In the genomic region with DNA sequence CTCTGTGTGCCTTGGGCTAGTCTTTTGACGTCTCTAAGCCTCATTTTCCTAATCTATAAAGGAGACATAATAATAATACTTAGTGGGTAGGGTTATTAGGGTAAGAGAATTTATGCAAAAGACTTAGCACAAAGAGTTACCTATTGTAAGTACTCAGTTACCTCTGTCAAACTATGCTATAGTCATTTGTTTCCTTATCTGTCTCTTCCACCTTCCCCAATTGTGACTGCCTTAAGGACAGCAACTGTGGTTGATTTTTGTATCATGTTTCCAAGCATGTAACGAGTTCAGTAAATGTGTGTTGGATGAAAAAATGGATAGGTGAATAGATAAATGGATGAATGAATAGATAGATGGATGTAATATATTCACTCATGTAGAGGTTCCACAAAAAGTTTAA, we compare ENCODE assay signal across 33 cellular contexts. TPM values are rescaled to one million over a fixed set of nuclear protein-coding genes. Genes with fewer than 3 reads are reported as not detected.
DNase-seq lines count a peak whose midpoint lies in the region; ATAC-seq, FAIRE-seq and TF ChIP-seq lines count a peak whose summit lies in the region.
"Had no signal": no experiment of that assay in that cellular context is flagged by ENCODE, and none has a peak within 500 bp of the region (broad histone marks: within the 10 kb centered on the region; RNA-seq: fewer than 3 reads in every experiment).

No MANE protein-coding gene starts in this region.

- no peak for FAIRE-seq in HepG2 (lab: Jason Lieb, UNC)
- peak; percentile 6 for FAIRE-seq in K562 (lab: Jason Lieb, UNC)
- FAIRE-seq: A204.1, A549, D721Med had no signal

- H2AFZ ChIP-seq in HepG2 (ENCODE audit: low read length) (no peak overlapping the region), K562 (ENCODE audit: low read depth, low read length) (0 out of 2 replicates have a peak overlapping the region, but pooled peaks have one; percentile 9)

- in situ Hi-C loops in HepG2 (cut with HindIII; ENCODE audit: extremely low pct_ligation_motif_present, low pct_unique_long_range_greater_than_20kb): no loop called here
- in situ Hi-C loops in K562 (cut with MboI): no loop called here

- CTCF ChIA-PET in HepG2 (lab: Yijun Ruan, JAX; ENCODE audit: low intra/inter-chr PET ratio, low total read pairs): no interaction called here
- CTCF ChIA-PET in K562 (lab: Yijun Ruan, JAX; ENCODE audit: low intra/inter-chr PET ratio): no interaction called here

- BruUV-seq in HepG2 (replicated peaks; lab: Mats Ljungman, UMichigan) (no TSS peak), K562 (replicated peaks; lab: Mats Ljungman, UMichigan) (no TSS peak)

- TF ChIP-seq CTCF in right lobe of liver (IDR thresholded peaks at IDR 0.05): no peak
- TF ChIP-seq CTCF in HepG2 (CRISPR knock-in tag; IDR thresholded peaks at IDR 0.05): no peak
- TF ChIP-seq CTCF in K562 (IDR thresholded peaks at IDR 0.05 in 2 of 3, conservative IDR thresholded peaks at IDR 0.05 in 1 of 3; ENCODE audit: insufficient read depth in 2 of 3, low read depth in 1 of 3, low read length in 3 of 3): no peak

- no peak for TF ChIP-seq EP300 in HepG2 (IDR thresholded peaks at IDR 0.05; ENCODE audit: low read depth in 2 of 2, low read length in 2 of 2)
- TF ChIP-seq EP300 in HepG2 (CRISPR knock-in tag; IDR thresholded peaks at IDR 0.05; ENCODE audit: borderline replicate concordance): no peak
- no peak for TF ChIP-seq EP300 in K562 (IDR thresholded peaks at IDR 0.05; ENCODE audit: low read length)

- H3K79me2 ChIP-seq in HepG2 (ENCODE audit: insufficient read depth, low read length): no peaks in the 10 kb centered on the region
- no peaks in the 10 kb centered on the region for H3K79me2 ChIP-seq in K562 (ENCODE audit: control insufficient read depth, insufficient read depth, low read length)

- H3K4me3 ChIP-seq in right lobe of liver (no peak overlapping the region), HepG2 (replicated peaks in 1 of 3; ENCODE audit: insufficient read depth in 1 of 3, low read depth in 2 of 3, low read length in 3 of 3) (no peak overlapping the region), K562 (no peak overlapping the region)
- H3K4me3 ChIP-seq: A549; BLaER1; BLaER1 treated with 17β-estradiol and CSF1 and Interleukin-3, amounts not matched to agents 10 nM and 100 nM had no signal

- H3K4me1 ChIP-seq in right lobe of liver (peaks cover 0 to 39% (median 8%) of the 10 kb centered on the region in 4 donors), HepG2 (ENCODE audit: insufficient read depth, low read length) (peaks cover 33% of the 10 kb centered on the region), K562 (replicated peaks in 1 of 2; ENCODE audit: control insufficient read depth in 2 of 2, insufficient read depth in 2 of 2, low read length in 2 of 2) (no peaks in the 10 kb centered on the region; a peak in 2 of 5 replicates)
- H3K4me1 ChIP-seq: A549; BE2C; BLaER1; BLaER1 treated with 17β-estradiol and CSF1 and Interleukin-3, amounts not matched to agents 10 nM and 100 nM; Caco-2 had no signal

- no peak for TF ChIP-seq RAD21 in HepG2 (CRISPR knock-in tag; IDR thresholded peaks at IDR 0.05)
- no peak for TF ChIP-seq RAD21 in K562 (CRISPR knock-in tag; conservative IDR thresholded peaks at IDR 0.05 in 1 of 2, IDR thresholded peaks at IDR 0.05 in 1 of 2)

- no peak for TF ChIP-seq POLR2A in right lobe of liver (IDR thresholded peaks at IDR 0.05)
- TF ChIP-seq POLR2A in HepG2 (IDR thresholded peaks at IDR 0.05; ENCODE audit: insufficient read depth in 1 of 2, low read depth in 2 of 2, low read length in 2 of 2): no peak
- no peak for TF ChIP-seq POLR2A in K562 (conservative IDR thresholded peaks at IDR 0.05)

- H4K20me1 ChIP-seq in HepG2 (ENCODE audit: insufficient read depth, low read length) (no peaks in the 10 kb centered on the region), K562 (replicated peaks; ENCODE audit: control insufficient read depth, insufficient read depth, low read length) (no peaks in the 10 kb centered on the region)
- H4K20me1 ChIP-seq: BLaER1; BLaER1 treated with 17β-estradiol and CSF1 and Interleukin-3, amounts not matched to agents 10 nM and 100 nM had no signal

- H3K9ac ChIP-seq in HepG2 (ENCODE audit: insufficient read depth, low read depth, low read length): no peak overlapping the region
- no peak overlapping the region for H3K9ac ChIP-seq in K562 (ENCODE audit: insufficient read depth in 1 of 2, low read depth in 2 of 2, low read length in 2 of 2)
- H3K9ac ChIP-seq: BLaER1; BLaER1 treated with 17β-estradiol and CSF1 and Interleukin-3, amounts not matched to agents 10 nM and 100 nM had no signal

- H3K27me3 ChIP-seq in right lobe of liver: no peaks in the 10 kb centered on the region
- no peaks in the 10 kb centered on the region for H3K27me3 ChIP-seq in HepG2 (ENCODE audit: control insufficient read depth in 1 of 2, insufficient read depth in 2 of 2, low read length in 2 of 2)
- H3K27me3 ChIP-seq in K562 (ENCODE audit: control insufficient read depth in 2 of 2, insufficient read depth in 2 of 2, low read length in 2 of 2): no peaks in the 10 kb centered on the region
- H3K27me3 ChIP-seq: BE2C; BLaER1; BLaER1 treated with 17β-estradiol and CSF1 and Interleukin-3, amounts not matched to agents 10 nM and 100 nM had no signal

- intact Hi-C loops in right lobe of liver (cut with DNase I) (no loop called here), HepG2 (cut with micrococcal nuclease; ENCODE audit: unreplicated experiment) (no loop called here), K562 (cut with micrococcal nuclease) (no loop called here)

- H3K9me1 ChIP-seq in K562 (ENCODE audit: control insufficient read depth, insufficient read depth, low read length): no peaks in the 10 kb centered on the region

- POLR2A ChIA-PET in HepG2 (lab: Yijun Ruan, JAX): no interaction called here
- POLR2A ChIA-PET in K562 (lab: Yijun Ruan, JAX): no interaction called here

- H3K27ac ChIP-seq in right lobe of liver (peak overlapping the region in 2 of 3 donors; percentile 28 to 56), HepG2 (ENCODE audit: extremely low read length, insufficient read depth, low read length) (no peak overlapping the region), K562 (ENCODE audit: extremely low read depth, low read depth, low read length) (no peak overlapping the region)
- H3K27ac ChIP-seq: 22Rv1; A549; BLaER1; BLaER1 treated with 17β-estradiol and CSF1 and Interleukin-3, amounts not matched to agents 10 nM and 100 nM; C4-2B had no signal

- no peak overlapping the region for H3K4me2 ChIP-seq in HepG2 (ENCODE audit: low read depth, low read length)
- H3K4me2 ChIP-seq in K562 (ENCODE audit: insufficient read depth, low read length): no peak overlapping the region
- H3K4me2 ChIP-seq: A549; BLaER1; BLaER1 treated with 17β-estradiol and CSF1 and Interleukin-3, amounts not matched to agents 10 nM and 100 nM had no signal

- peaks cover 0 to 3% (median 0%) of the 10 kb centered on the region in 4 donors for H3K36me3 ChIP-seq in right lobe of liver
- H3K36me3 ChIP-seq in HepG2 (replicated peaks in 1 of 2; ENCODE audit: control insufficient read depth in 1 of 2, insufficient read depth in 2 of 2, low read length in 2 of 2): no peaks in the 10 kb centered on the region
- H3K36me3 ChIP-seq in K562 (ENCODE audit: control insufficient read depth, insufficient read depth, low read length): no peaks in the 10 kb centered on the region
- H3K36me3 ChIP-seq: BE2C had no signal

- DNase-seq in right lobe of liver (no peak), HepG2 (ENCODE audit: low spot score) (no peak), NCI-H1048 (lab: John Stamatoyannopoulos, UW) (peak; percentile 73), K562 (ENCODE audit: extremely low read depth in 1 of 4, low spot score in 3 of 4) (peak in 1 of 4 experiments; percentile 11), NCI-H1694 (lab: John Stamatoyannopoulos, UW) (no peak)
- DNase-seq: 8988T; ACHN; AML-193; BE2C; C1 segment of cervical spinal cord; Caco-2; Calu3; CD4-positive, alpha-beta memory T cell; CD4-positive, alpha-beta T cell; CD4-positive, CD25-positive, alpha-beta regulatory T cell; CD8-positive, alpha-beta memory T cell; CD8-positive, alpha-beta T cell; COR-L47; DMS 273 treated with DMSO at 0.1 percent for 48 hours; DMS153; DMS53; DMS79; DMS79 treated with DMSO at 0.1 percent for 48 hours; DND-41; EL had no signal

- 88% methylated on average over 2 of the region's 2 CpGs for WGBS in right lobe of liver (ENCODE audit: insufficient coverage, low coverage, low lambda C conversion rate, missing lambda C conversion rate)
- WGBS in HepG2 (ENCODE audit: low lambda C conversion rate): 95% methylated on average over 2 of the region's 2 CpGs
- 22% methylated on average over 2 of the region's 2 CpGs for WGBS in K562 (ENCODE audit: insufficient coverage, low coverage, missing lambda C conversion rate)

- H3K9me3 ChIP-seq in right lobe of liver (no peaks in the 10 kb centered on the region), HepG2 (ENCODE audit: low read length) (no peaks in the 10 kb centered on the region), K562 (replicated peaks; ENCODE audit: control insufficient read depth, insufficient read depth, low read depth, low read length) (no peaks in the 10 kb centered on the region)
- H3K9me3 ChIP-seq: A549; BE2C; BLaER1; BLaER1 treated with 17β-estradiol and CSF1 and Interleukin-3, amounts not matched to agents 10 nM and 100 nM; Caco-2 had no signal

- ATAC-seq in right lobe of liver: no peak
- no peak for ATAC-seq in HepG2
- peak; percentile 64 for ATAC-seq in K562
- no peak for ATAC-seq in HG02623 (IDR thresholded peaks at IDR 0.05; ENCODE audit: unreplicated experiment)
- ATAC-seq: A549; CD8-positive, alpha-beta T cell had no signal

RNA-seq across cellular contexts. Expression of gene WDR19, which starts 48.1 kb away (rescaled TPM):
- total RNA-seq in right lobe of liver: 10 to 100 TPM; 11.4 to 22.2 (median 16.9) TPM
- total RNA-seq in HepG2 (2016; rRNA removed; fragmentation: Illumina TruSeq; extraction: Trizol): 20.3 and 22.9 TPM in 2 replicates
- 7.2 and 7.6 TPM in 2 replicates for total RNA-seq in HepG2 (2016; cell fraction: cytosol; rRNA removed; fragmentation: Illumina TruSeq; extraction: Trizol; ENCODE audit: low read depth)
- total RNA-seq in HepG2 (2016; cell fraction: insoluble cytoplasmic fraction; rRNA removed; fragmentation: Illumina TruSeq; extraction: Trizol): 19.2 and 23.5 TPM in 2 replicates
- total RNA-seq in HepG2 (2016; cell fraction: membrane; rRNA removed; fragmentation: Illumina TruSeq; extraction: Trizol): 6.2 and 8.6 TPM in 2 replicates
- 39.7 and 47.7 TPM in 2 replicates for total RNA-seq in HepG2 (2016; cell fraction: nucleus; rRNA removed; fragmentation: Illumina TruSeq; extraction: Trizol)
- 31.1 and 34.1 TPM in 2 replicates for polyA plus RNA-seq in HepG2 (2011; rRNA removed)
- 8.0 and 9.0 TPM in 2 replicates for polyA plus RNA-seq in HepG2 (2011; cell fraction: cytosol; rRNA removed)
- 80.8 and 82.2 TPM in 2 replicates for polyA plus RNA-seq in HepG2 (2011; cell fraction: nucleus; rRNA removed)
- 14.4 and 19.5 TPM in 2 replicates for polyA plus RNA-seq in HepG2 (2012)
- polyA plus RNA-seq in HepG2 (2016; cell fraction: cytosol; fragmentation: Illumina TruSeq; extraction: Trizol; ENCODE audit: low read depth): 1.2 and 1.4 TPM in 2 replicates
- polyA plus RNA-seq in HepG2 (2016; cell fraction: insoluble cytoplasmic fraction; fragmentation: Illumina TruSeq; extraction: Trizol; ENCODE audit: low read depth): 12.9 and 13.5 TPM in 2 replicates
- 1.5 and 2.4 TPM in 2 replicates for polyA plus RNA-seq in HepG2 (2016; cell fraction: membrane; fragmentation: Illumina TruSeq; extraction: Trizol; ENCODE audit: low read depth)
- polyA plus RNA-seq in HepG2 (2016; cell fraction: nucleus; fragmentation: Illumina TruSeq; extraction: Trizol; ENCODE audit: insufficient read depth, low read depth): 60.1 and 62.0 TPM in 2 replicates
- polyA minus RNA-seq in HepG2 (2011; rRNA and poly(A)+ RNA removed; ENCODE audit: low replicate concordance): 9.9 and 14.4 TPM in 2 replicates
- polyA minus RNA-seq in HepG2 (2011; cell fraction: cytosol; rRNA and poly(A)+ RNA removed): 7.3 and 9.8 TPM in 2 replicates
- 70.9 and 71.6 TPM in 2 replicates for polyA minus RNA-seq in HepG2 (2011; cell fraction: nucleus; rRNA and poly(A)+ RNA removed)
- total RNA-seq in K562 (2011; cell fraction: chromatin; rRNA removed; ENCODE audit: low replicate concordance): 25.4 and 80.3 TPM in 2 replicates
- 11.8 and 15.9 TPM in 2 replicates for total RNA-seq in K562 (2011; cell fraction: nucleolus; rRNA removed)
- 21.7 and 40.2 TPM in 2 replicates for total RNA-seq in K562 (2011; cell fraction: nucleoplasm; rRNA removed)
- 6.4 and 10.0 TPM in 2 replicates for total RNA-seq in K562 (2014; rRNA removed)
- 11.2 and 12.9 TPM in 2 replicates for total RNA-seq in K562 (2014; rRNA removed; fragmentation: Illumina TruSeq; extraction: Trizol)
- total RNA-seq in K562 (2015; rRNA removed; fragmentation: Illumina TruSeq; extraction: Trizol): 9.1 and 9.2 TPM in 2 replicates
- 9.5 and 10.6 TPM in 2 replicates for total RNA-seq in K562 (2021)
- polyA plus RNA-seq in K562 (2011; rRNA removed): 32.6 and 37.6 TPM in 2 replicates
- polyA plus RNA-seq in K562 (2011; cell fraction: cytosol; rRNA removed): 6.2 and 10.9 TPM in 2 replicates
- polyA plus RNA-seq in K562 (2011; cell fraction: nucleus; rRNA removed): 86.4 and 99.8 TPM in 2 replicates
- polyA plus RNA-seq in K562 (2012): 12.4 and 13.1 TPM in 2 replicates
- polyA plus RNA-seq in K562 (2014; fragmentation: Illumina TruSeq; extraction: Trizol): 11.9 and 12.2 TPM in 2 replicates
- 10 to 100 TPM in 1 of 2 experiments, 1 to 10 TPM in 1; 6.8 to 11.3 TPM for polyA plus RNA-seq in K562 (2014; fragmentation: Nextera tagmentation; extraction: Ambion mirVana)
- 13.3 and 13.4 TPM in 2 replicates for polyA plus RNA-seq in K562 (2014; rRNA removed)
- polyA minus RNA-seq in K562 (2011; rRNA and poly(A)+ RNA removed): 33.5 and 37.0 TPM in 2 replicates
- polyA minus RNA-seq in K562 (2011; cell fraction: cytosol; rRNA and poly(A)+ RNA removed): 5.3 and 7.7 TPM in 2 replicates
- polyA minus RNA-seq in K562 (2011; cell fraction: nucleus; rRNA and poly(A)+ RNA removed): 27.7 and 42.3 TPM in 2 replicates

Comparison
In these comparisons a context has a peak if more than half of its experiments do, and no peak if none do; other contexts are left out.
1. H3K27ac ChIP-seq: peak in right lobe of liver (2 of 3); none in HepG2 (single experiment) and K562 (single experiment).